ENCODE assay signal across 8 cellular contexts in genomic region chr6:88982720-88983119, GRCh38. TPM values are rescaled to one million over a fixed set of nuclear protein-coding genes. Genes with fewer than 3 reads are reported as not detected.
A peak's percentile ranks its signal among the peaks of the same experiment; 100 is the strongest.
DNase-seq lines count a peak whose midpoint lies in the region; ATAC-seq and TF ChIP-seq lines count a peak whose summit lies in the region.

No MANE protein-coding gene starts in this region.

- H3K9me3 ChIP-seq in T-helper 17 cell (ENCODE audit: control insufficient read depth, low read length, poor library complexity, severe bottlenecking) = no peaks in the 10 kb centered on the region

- H3K27me3 Mint-ChIP-seq in T-helper 17 cell (no peaks in the 10 kb centered on the region), naive B cell (no peaks in the 10 kb centered on the region)

- peak; percentile 67 for ATAC-seq in GM21717 (IDR thresholded peaks at IDR 0.05; ENCODE audit: unreplicated experiment)
- ATAC-seq in T-helper 17 cell = peak; percentile 97
- peak; percentile 72 to 81 for ATAC-seq in naive B cell (ENCODE audit: low read depth in 2 of 2)
- ATAC-seq in GM21737 (IDR thresholded peaks at IDR 0.05; ENCODE audit: unreplicated experiment) = no peak
- ATAC-seq in HG02763 (IDR thresholded peaks at IDR 0.05; ENCODE audit: unreplicated experiment) = no peak

- H3K4me3 Mint-ChIP-seq in T-helper 17 cell (no peak overlapping the region), naive B cell (no peak overlapping the region)

- H3K4me1 Mint-ChIP-seq in T-helper 17 cell (no peaks in the 10 kb centered on the region), naive B cell (peaks cover 0 to 3% (median 0%) of the 10 kb centered on the region in 3 donors)

- H3K36me3 Mint-ChIP-seq in T-helper 17 cell (ENCODE audit: low read depth) (no peaks in the 10 kb centered on the region), naive B cell (no peaks in the 10 kb centered on the region)

- peak; percentile 74 for DNase-seq in DMS79 treated with DMSO at 0.1 percent for 48 hours (lab: John Stamatoyannopoulos, UW)
- DNase-seq in NCI-H146 (lab: John Stamatoyannopoulos, UW) = peak; percentile 42
- DNase-seq in T-helper 17 cell = no peak
- DNase-seq in erythroblast (lab: John Stamatoyannopoulos, UW) = peak; percentile 47 to 70
- DNase-seq in naive B cell = peak; percentile 42

- no peaks in the 10 kb centered on the region for H3K9me3 Mint-ChIP-seq in naive B cell

- H3K27ac Mint-ChIP-seq in T-helper 17 cell = no peak overlapping the region
- H3K27ac Mint-ChIP-seq in naive B cell = no peak overlapping the region

- TF ChIP-seq POLR2A in erythroblast (IDR thresholded peaks at IDR 0.05; ENCODE audit: low read length) = no peak

RNA-seq across cellular contexts. Expression of gene RNGTT, which starts 19.3 kb away (rescaled TPM):
- 10 to 100 TPM; 17.6 to 23.0 TPM for total RNA-seq in T-helper 17 cell
- polyA plus RNA-seq in naive B cell (ENCODE audit: low read depth in 6 of 6) = 10 to 100 TPM; 17.9 to 59.8 (median 40.0) TPM

Comparison
In these comparisons a context has a peak if more than half of its experiments do, and no peak if none do; other contexts are left out.
1. DNase-seq: peak in DMS79 treated with DMSO at 0.1 percent for 48 hours (single experiment), NCI-H146 (single experiment), erythroblast (2 of 2) and naive B cell (single experiment); none in T-helper 17 cell (0 of 3).
2. ATAC-seq: peak in GM21717 (single experiment), T-helper 17 cell (single experiment) and naive B cell (2 of 2); none in GM21737 (single experiment) and HG02763 (single experiment).